1 cellular context compared by ENCODE assay signal in the genomic region with DNA sequence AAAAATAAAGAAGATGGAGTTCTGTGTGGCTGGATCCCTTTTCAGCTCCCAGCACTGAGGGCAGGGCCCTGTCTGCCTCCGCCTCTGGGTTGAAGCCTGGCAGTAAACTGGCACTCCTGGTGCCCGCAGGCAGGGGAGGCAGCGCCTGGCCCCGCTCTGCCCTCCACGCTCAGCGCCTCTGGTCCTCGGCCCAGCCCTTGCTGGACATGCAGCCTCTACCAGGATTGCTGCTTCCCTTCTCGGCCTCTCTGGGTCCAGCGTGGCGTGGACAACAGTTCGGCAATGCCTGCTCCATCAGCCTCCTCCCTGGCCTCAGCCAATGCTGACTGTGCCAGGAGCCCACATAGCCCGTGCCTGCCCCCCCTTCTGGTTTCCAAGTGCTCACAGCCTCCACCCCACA.
TF ChIP-seq lines count a peak whose summit lies in the region.

No MANE protein-coding gene starts in this region.

TF ChIP-seq in IMR-90, 13 proteins besides CTCF, POLR2A, EP300 and RAD21 (continued from another document):
- TF ChIP-seq BHLHE40 (IDR thresholded peaks at IDR 0.05; ENCODE audit: low read depth, low read length) (no peak), RCOR1 (IDR thresholded peaks at IDR 0.05; ENCODE audit: insufficient replicate concordance, low read length) (no peak), CEBPB (IDR thresholded peaks at IDR 0.05; ENCODE audit: low read depth, low read length) (no peak), NFE2L2 (IDR thresholded peaks at IDR 0.05; ENCODE audit: low read depth, low read length) (no peak), MXI1 (IDR thresholded peaks at IDR 0.05; ENCODE audit: borderline replicate concordance, low read depth, low read length) (no peak), CHD1 (IDR thresholded peaks at IDR 0.05; ENCODE audit: low read depth, low read length) (no peak), SMC3 (IDR thresholded peaks at IDR 0.05; ENCODE audit: low read depth, low read length) (no peak), FOS (IDR thresholded peaks at IDR 0.05; ENCODE audit: low read depth, low read length) (no peak), MAZ (IDR thresholded peaks at IDR 0.05; ENCODE audit: borderline replicate concordance, low read depth, low read length) (no peak), RFX5 (IDR thresholded peaks at IDR 0.05; ENCODE audit: low read depth, low read length) (no peak)
- TF ChIP-seq, protein P1, sequence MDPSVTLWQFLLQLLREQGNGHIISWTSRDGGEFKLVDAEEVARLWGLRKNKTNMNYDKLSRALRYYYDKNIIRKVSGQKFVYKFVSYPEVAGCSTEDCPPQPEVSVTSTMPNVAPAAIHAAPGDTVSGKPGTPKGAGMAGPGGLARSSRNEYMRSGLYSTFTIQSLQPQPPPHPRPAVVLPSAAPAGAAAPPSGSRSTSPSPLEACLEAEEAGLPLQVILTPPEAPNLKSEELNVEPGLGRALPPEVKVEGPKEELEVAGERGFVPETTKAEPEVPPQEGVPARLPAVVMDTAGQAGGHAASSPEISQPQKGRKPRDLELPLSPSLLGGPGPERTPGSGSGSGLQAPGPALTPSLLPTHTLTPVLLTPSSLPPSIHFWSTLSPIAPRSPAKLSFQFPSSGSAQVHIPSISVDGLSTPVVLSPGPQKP (IDR thresholded peaks at IDR 0.05; ENCODE audit: borderline replicate concordance, low read depth, low read length), result no peak
- TF ChIP-seq, protein P2, sequence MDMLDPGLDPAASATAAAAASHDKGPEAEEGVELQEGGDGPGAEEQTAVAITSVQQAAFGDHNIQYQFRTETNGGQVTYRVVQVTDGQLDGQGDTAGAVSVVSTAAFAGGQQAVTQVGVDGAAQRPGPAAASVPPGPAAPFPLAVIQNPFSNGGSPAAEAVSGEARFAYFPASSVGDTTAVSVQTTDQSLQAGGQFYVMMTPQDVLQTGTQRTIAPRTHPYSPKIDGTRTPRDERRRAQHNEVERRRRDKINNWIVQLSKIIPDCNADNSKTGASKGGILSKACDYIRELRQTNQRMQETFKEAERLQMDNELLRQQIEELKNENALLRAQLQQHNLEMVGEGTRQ (IDR thresholded peaks at IDR 0.05; ENCODE audit: low read depth, low read length), result no peak
